1 cellular context compared by ENCODE assay signal in the genomic region with DNA sequence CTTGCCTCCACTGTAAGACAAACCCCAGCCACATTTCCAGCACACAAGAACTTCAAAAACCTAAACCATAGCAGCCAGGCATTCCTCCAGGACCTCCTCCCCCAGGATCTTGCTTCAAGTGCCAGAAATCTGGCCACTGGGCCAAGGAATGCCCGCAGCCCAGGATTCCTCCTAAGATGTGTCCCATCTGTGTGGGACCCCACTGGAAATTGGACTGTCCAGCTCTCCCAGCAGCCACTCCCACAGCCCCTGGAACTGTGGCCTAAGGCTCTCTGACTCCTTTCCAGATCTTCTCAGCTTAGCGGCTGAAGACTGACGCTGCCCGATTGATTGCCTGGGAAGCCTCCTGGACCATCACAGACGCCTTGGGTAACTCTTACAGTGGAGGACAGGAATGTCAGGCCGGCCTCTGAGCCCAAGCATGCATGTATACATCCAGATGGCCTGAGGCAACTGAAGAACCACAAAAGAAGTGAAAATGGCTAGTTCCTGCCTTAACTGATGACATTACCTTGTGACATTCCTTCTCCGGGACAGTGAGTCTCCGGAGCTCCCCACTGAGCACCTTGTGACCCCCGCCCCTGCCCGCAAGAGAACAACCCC.
TF ChIP-seq lines count a peak whose summit lies in the region.

No MANE protein-coding gene starts in this region.

TF ChIP-seq in GM23338, 12 proteins besides CTCF, POLR2A, EP300 and RAD21:
- TF ChIP-seq, protein P1, sequence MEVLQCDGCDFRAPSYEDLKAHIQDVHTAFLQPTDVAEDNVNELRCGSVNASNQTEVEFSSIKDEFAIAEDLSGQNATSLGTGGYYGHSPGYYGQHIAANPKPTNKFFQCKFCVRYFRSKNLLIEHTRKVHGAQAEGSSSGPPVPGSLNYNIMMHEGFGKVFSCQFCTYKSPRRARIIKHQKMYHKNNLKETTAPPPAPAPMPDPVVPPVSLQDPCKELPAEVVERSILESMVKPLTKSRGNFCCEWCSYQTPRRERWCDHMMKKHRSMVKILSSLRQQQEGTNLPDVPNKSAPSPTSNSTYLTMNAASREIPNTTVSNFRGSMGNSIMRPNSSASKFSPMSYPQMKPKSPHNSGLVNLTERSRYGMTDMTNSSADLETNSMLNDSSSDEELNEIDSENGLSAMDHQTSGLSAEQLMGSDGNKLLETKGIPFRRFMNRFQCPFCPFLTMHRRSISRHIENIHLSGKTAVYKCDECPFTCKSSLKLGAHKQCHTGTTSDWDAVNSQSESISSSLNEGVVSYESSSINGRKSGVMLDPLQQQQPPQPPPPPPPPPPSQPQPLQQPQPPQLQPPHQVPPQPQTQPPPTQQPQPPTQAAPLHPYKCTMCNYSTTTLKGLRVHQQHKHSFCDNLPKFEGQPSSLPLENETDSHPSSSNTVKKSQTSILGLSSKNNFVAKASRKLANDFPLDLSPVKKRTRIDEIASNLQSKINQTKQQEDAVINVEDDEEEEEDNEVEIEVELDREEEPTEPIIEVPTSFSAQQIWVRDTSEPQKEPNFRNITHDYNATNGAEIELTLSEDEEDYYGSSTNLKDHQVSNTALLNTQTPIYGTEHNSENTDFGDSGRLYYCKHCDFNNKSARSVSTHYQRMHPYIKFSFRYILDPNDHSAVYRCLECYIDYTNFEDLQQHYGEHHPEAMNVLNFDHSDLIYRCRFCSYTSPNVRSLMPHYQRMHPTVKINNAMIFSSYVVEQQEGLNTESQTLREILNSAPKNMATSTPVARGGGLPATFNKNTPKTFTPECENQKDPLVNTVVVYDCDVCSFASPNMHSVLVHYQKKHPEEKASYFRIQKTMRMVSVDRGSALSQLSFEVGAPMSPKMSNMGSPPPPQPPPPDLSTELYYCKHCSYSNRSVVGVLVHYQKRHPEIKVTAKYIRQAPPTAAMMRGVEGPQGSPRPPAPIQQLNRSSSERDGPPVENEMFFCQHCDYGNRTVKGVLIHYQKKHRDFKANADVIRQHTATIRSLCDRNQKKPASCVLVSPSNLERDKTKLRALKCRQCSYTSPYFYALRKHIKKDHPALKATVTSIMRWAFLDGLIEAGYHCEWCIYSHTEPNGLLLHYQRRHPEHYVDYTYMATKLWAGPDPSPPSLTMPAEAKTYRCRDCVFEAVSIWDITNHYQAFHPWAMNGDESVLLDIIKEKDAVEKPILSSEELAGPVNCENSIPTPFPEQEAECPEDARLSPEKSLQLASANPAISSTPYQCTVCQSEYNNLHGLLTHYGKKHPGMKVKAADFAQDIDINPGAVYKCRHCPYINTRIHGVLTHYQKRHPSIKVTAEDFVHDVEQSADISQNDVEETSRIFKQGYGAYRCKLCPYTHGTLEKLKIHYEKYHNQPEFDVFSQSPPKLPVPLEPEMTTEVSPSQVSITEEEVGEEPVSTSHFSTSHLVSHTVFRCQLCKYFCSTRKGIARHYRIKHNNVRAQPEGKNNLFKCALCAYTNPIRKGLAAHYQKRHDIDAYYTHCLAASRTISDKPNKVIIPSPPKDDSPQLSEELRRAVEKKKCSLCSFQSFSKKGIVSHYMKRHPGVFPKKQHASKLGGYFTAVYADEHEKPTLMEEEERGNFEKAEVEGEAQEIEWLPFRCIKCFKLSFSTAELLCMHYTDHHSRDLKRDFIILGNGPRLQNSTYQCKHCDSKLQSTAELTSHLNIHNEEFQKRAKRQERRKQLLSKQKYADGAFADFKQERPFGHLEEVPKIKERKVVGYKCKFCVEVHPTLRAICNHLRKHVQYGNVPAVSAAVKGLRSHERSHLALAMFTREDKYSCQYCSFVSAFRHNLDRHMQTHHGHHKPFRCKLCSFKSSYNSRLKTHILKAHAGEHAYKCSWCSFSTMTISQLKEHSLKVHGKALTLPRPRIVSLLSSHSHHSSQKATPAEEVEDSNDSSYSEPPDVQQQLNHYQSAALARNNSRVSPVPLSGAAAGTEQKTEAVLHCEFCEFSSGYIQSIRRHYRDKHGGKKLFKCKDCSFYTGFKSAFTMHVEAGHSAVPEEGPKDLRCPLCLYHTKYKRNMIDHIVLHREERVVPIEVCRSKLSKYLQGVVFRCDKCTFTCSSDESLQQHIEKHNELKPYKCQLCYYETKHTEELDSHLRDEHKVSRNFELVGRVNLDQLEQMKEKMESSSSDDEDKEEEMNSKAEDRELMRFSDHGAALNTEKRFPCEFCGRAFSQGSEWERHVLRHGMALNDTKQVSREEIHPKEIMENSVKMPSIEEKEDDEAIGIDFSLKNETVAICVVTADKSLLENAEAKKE (CRISPR knock-in tag; IDR thresholded peaks at IDR 0.05), result peak; percentile 93
- peak; percentile 67; the same call in 1 of the 2 replicates for TF ChIP-seq ZNF114 (CRISPR knock-in tag; IDR thresholded peaks at IDR 0.05)
TF ChIP-seq in GM23338: peak in this region for 2; not testable (repeated sequence) for 10.
